12 cellular contexts compared by ENCODE assay signal in genomic region chr2:96618599-96619283, GRCh38. TPM values are rescaled to one million over a fixed set of nuclear protein-coding genes. Genes with fewer than 3 reads are reported as not detected.
DNase-seq lines count a peak whose midpoint lies in the region; ATAC-seq and TF ChIP-seq lines count a peak whose summit lies in the region.
"Had no signal": no experiment of that assay in that cellular context is flagged by ENCODE, and none has a peak within 500 bp of the region (broad histone marks: within the 10 kb centered on the region; RNA-seq: fewer than 3 reads in every experiment).

No MANE protein-coding gene starts in this region.

- H3K27ac ChIP-seq in brain microvascular endothelial cell (peak overlapping the region; percentile 31), right lobe of liver (peak overlapping the region; percentile 51 to 82 (median 71)), upper lobe of right lung (peak overlapping the region; percentile 61)
- H3K27ac ChIP-seq: neural progenitor cell had no signal

- peaks cover 4 to 19% of the 10 kb centered on the region in 2 donors for H3K36me3 Mint-ChIP-seq in activated T-cell treated with anti-CD3 and anti-CD28 coated beads, Interleukin-2, amount 50 U/mL, for 72 hours (ENCODE audit: insufficient read depth in 2 of 2)
- H3K36me3 Mint-ChIP-seq in activated T-cell treated with anti-CD3 and anti-CD28 coated beads, Interleukin-2, amount 50 U/mL, for 4 hours (ENCODE audit: insufficient read depth), result peaks cover 27% of the 10 kb centered on the region
- peaks cover 26% of the 10 kb centered on the region for H3K36me3 Mint-ChIP-seq in endothelial cell (ENCODE audit: low read depth, unreplicated experiment)

- 51% methylated on average over 8 of the region's 8 CpGs for WGBS in right lobe of liver (ENCODE audit: insufficient coverage, low coverage, low lambda C conversion rate, missing lambda C conversion rate)

- peak overlapping the region; percentile 1 for H3K27ac Mint-ChIP-seq in activated T-cell treated with anti-CD3 and anti-CD28 coated beads, Interleukin-2, amount 50 U/mL, for 72 hours
- no peak overlapping the region for H3K27ac Mint-ChIP-seq in endothelial cell (ENCODE audit: unreplicated experiment)
- H3K27ac Mint-ChIP-seq: neural progenitor cell; stimulated activated naive B cell treated with anti-CD40 and anti-IgM and Interleukin-4, amounts not matched to agents 10 μg/mL and 1 μg/mL and 100 μg/mL, for 72 hours had no signal

- peaks cover 29% of the 10 kb centered on the region for H3K4me1 Mint-ChIP-seq in activated T-cell treated with anti-CD3 and anti-CD28 coated beads, Interleukin-2, amount 50 U/mL, for 72 hours (ENCODE audit: low read depth)
- H3K4me1 Mint-ChIP-seq in activated T-cell treated with anti-CD3 and anti-CD28 coated beads, Interleukin-2, amount 50 U/mL, for 4 hours (ENCODE audit: low read depth), result peaks cover 21% of the 10 kb centered on the region
- H3K4me1 Mint-ChIP-seq in endothelial cell (ENCODE audit: unreplicated experiment), result no peaks in the 10 kb centered on the region

- peak; percentile 19 for TF ChIP-seq POLR2A in right lobe of liver (IDR thresholded peaks at IDR 0.05)

- intact Hi-C loops in right lobe of liver (cut with DNase I) (no loop called here), upper lobe of right lung (cut with DNase I) (no loop called here)

- peaks cover 0 to 38% (median 10%) of the 10 kb centered on the region in 4 donors for H3K4me1 ChIP-seq in right lobe of liver
- H3K4me1 ChIP-seq in upper lobe of right lung, result peaks cover 26% of the 10 kb centered on the region
- H3K4me1 ChIP-seq: neural progenitor cell had no signal

- no peak overlapping the region for H3K4me3 Mint-ChIP-seq in activated T-cell treated with anti-CD3 and anti-CD28 coated beads, Interleukin-2, amount 50 U/mL, for 72 hours
- H3K4me3 Mint-ChIP-seq in activated T-cell treated with anti-CD3 and anti-CD28 coated beads, Interleukin-2, amount 50 U/mL, for 4 hours, result no peak overlapping the region
- no peak overlapping the region for H3K4me3 Mint-ChIP-seq in endothelial cell (ENCODE audit: unreplicated experiment)
- H3K4me3 Mint-ChIP-seq: neural progenitor cell; stimulated activated naive B cell treated with anti-CD40 and anti-IgM and Interleukin-4, amounts not matched to agents 10 μg/mL and 1 μg/mL and 100 μg/mL, for 72 hours had no signal

- DNase-seq in activated T-cell treated with anti-CD3 and anti-CD28 coated beads, Interleukin-2, amount 50 U/mL, for 72 hours, result no peak
- DNase-seq in activated T-cell treated with anti-CD3 and anti-CD28 coated beads, Interleukin-2, amount 50 U/mL, for 4 hours, result no peak
- DNase-seq in brain microvascular endothelial cell, result no peak
- no peak for DNase-seq in right lobe of liver
- no peak for DNase-seq in upper lobe of right lung
- DNase-seq in GM19240 (ENCODE audit: insufficient read length, low spot score), result no peak
- no peak for DNase-seq in endothelial cell (ENCODE audit: low spot score)
- DNase-seq: amygdala; NCI-H526; stimulated activated naive B cell treated with anti-CD40 and anti-IgM and Interleukin-4, amounts not matched to agents 10 μg/mL and 1 μg/mL and 100 μg/mL, for 72 hours had no signal

- TF ChIP-seq CTCF in brain microvascular endothelial cell (IDR thresholded peaks at IDR 0.05; ENCODE audit: low read depth, low read length, missing control alignments), result no peak
- no peak for TF ChIP-seq CTCF in right lobe of liver (IDR thresholded peaks at IDR 0.05)
- no peak for TF ChIP-seq CTCF in upper lobe of right lung (IDR thresholded peaks at IDR 0.05)
- TF ChIP-seq CTCF in endothelial cell (IDR thresholded peaks at IDR 0.05; ENCODE audit: unreplicated experiment), result no peak

- H3K9me3 ChIP-seq in right lobe of liver, result no peaks in the 10 kb centered on the region
- H3K9me3 ChIP-seq in upper lobe of right lung, result no peaks in the 10 kb centered on the region

- no peak overlapping the region for H3K4me3 ChIP-seq in brain microvascular endothelial cell (ENCODE audit: low read depth, low read length)
- H3K4me3 ChIP-seq in right lobe of liver, result no peak overlapping the region
- H3K4me3 ChIP-seq in upper lobe of right lung, result no peak overlapping the region
- H3K4me3 ChIP-seq: neural progenitor cell had no signal

- no peak for ATAC-seq in activated T-cell treated with anti-CD3 and anti-CD28 coated beads, Interleukin-2, amount 50 U/mL, for 72 hours (replicated peaks in 1 of 2)
- ATAC-seq in activated T-cell treated with anti-CD3 and anti-CD28 coated beads, Interleukin-2, amount 50 U/mL, for 4 hours, result no peak
- peak; percentile 88 to 90 (median 90) for ATAC-seq in right lobe of liver
- peak; percentile 57 for ATAC-seq in upper lobe of right lung
- ATAC-seq in HG03095 (IDR thresholded peaks at IDR 0.05; ENCODE audit: unreplicated experiment), result no peak
- ATAC-seq: stimulated activated naive B cell treated with anti-CD40 and anti-IgM and Interleukin-4, amounts not matched to agents 10 μg/mL and 1 μg/mL and 100 μg/mL, for 72 hours had no signal

- H3K36me3 ChIP-seq in brain microvascular endothelial cell (replicated peaks), result peaks cover 16% of the 10 kb centered on the region
- H3K36me3 ChIP-seq in right lobe of liver, result peaks cover 0 to 12% (median 4%) of the 10 kb centered on the region in 4 donors
- peaks cover 30% of the 10 kb centered on the region for H3K36me3 ChIP-seq in upper lobe of right lung
- H3K36me3 ChIP-seq: neural progenitor cell had no signal

- in situ Hi-C loops in brain microvascular endothelial cell (cut with HindIII; ENCODE audit: low pct_ligation_motif_present, low sequenced_read_pairs), result no loop called here

- H3K27me3 Mint-ChIP-seq in activated T-cell treated with anti-CD3 and anti-CD28 coated beads, Interleukin-2, amount 50 U/mL, for 72 hours (ENCODE audit: low read depth), result no peaks in the 10 kb centered on the region
- H3K27me3 Mint-ChIP-seq in activated T-cell treated with anti-CD3 and anti-CD28 coated beads, Interleukin-2, amount 50 U/mL, for 4 hours (ENCODE audit: low read depth), result no peaks in the 10 kb centered on the region
- H3K27me3 Mint-ChIP-seq in endothelial cell (ENCODE audit: unreplicated experiment), result peaks cover 2% of the 10 kb centered on the region
- H3K27me3 Mint-ChIP-seq: stimulated activated naive B cell treated with anti-CD40 and anti-IgM and Interleukin-4, amounts not matched to agents 10 μg/mL and 1 μg/mL and 100 μg/mL, for 72 hours had no signal

- H3K9me3 Mint-ChIP-seq in activated T-cell treated with anti-CD3 and anti-CD28 coated beads, Interleukin-2, amount 50 U/mL, for 72 hours, result no peaks in the 10 kb centered on the region
- no peaks in the 10 kb centered on the region for H3K9me3 Mint-ChIP-seq in activated T-cell treated with anti-CD3 and anti-CD28 coated beads, Interleukin-2, amount 50 U/mL, for 4 hours
- no peaks in the 10 kb centered on the region for H3K9me3 Mint-ChIP-seq in endothelial cell (ENCODE audit: unreplicated experiment)
- H3K9me3 Mint-ChIP-seq: neural progenitor cell; stimulated activated naive B cell treated with anti-CD40 and anti-IgM and Interleukin-4, amounts not matched to agents 10 μg/mL and 1 μg/mL and 100 μg/mL, for 72 hours had no signal

- no peaks in the 10 kb centered on the region for H3K27me3 ChIP-seq in brain microvascular endothelial cell (replicated peaks)
- H3K27me3 ChIP-seq in right lobe of liver, result no peaks in the 10 kb centered on the region
- no peaks in the 10 kb centered on the region for H3K27me3 ChIP-seq in upper lobe of right lung
- H3K27me3 ChIP-seq: neural progenitor cell had no signal

RNA-seq across cellular contexts. Expression of gene KANSL3, which starts 19.4 kb away (rescaled TPM):
- total RNA-seq in activated T-cell treated with anti-CD3 and anti-CD28 coated beads, Interleukin-2, amount 50 U/mL, for 72 hours, result 10 to 100 TPM; 59.8 to 66.9 TPM
- total RNA-seq in activated T-cell treated with anti-CD3 and anti-CD28 coated beads, Interleukin-2, amount 50 U/mL, for 4 hours, result 10 to 100 TPM; 29.1 to 32.3 (median 31.3) TPM
- 10 to 100 TPM; 17.3 to 29.3 (median 21.6) TPM for total RNA-seq in right lobe of liver
- total RNA-seq in upper lobe of right lung, result 50.1 TPM
- 36.3 TPM for total RNA-seq in endothelial cell (ENCODE audit: unreplicated experiment)

RNA-seq across cellular contexts. Expression of gene FER1L5, which starts 23.8 kb away (rescaled TPM):
- not detected for total RNA-seq in activated T-cell treated with anti-CD3 and anti-CD28 coated beads, Interleukin-2, amount 50 U/mL, for 72 hours
- total RNA-seq in activated T-cell treated with anti-CD3 and anti-CD28 coated beads, Interleukin-2, amount 50 U/mL, for 4 hours, result not detected
- total RNA-seq in right lobe of liver (not detected), upper lobe of right lung (0.14 TPM), endothelial cell (ENCODE audit: unreplicated experiment) (1.0 TPM)

Comparison
In these comparisons a context has a peak if more than half of its experiments do, and no peak if none do; other contexts are left out.
1. ATAC-seq: peak in right lobe of liver (4 of 4) and upper lobe of right lung (single experiment); none in activated T-cell treated with anti-CD3 and anti-CD28 coated beads, Interleukin-2, amount 50 U/mL, for 72 hours (0 of 2), activated T-cell treated with anti-CD3 and anti-CD28 coated beads, Interleukin-2, amount 50 U/mL, for 4 hours (0 of 2) and HG03095 (single experiment).
2. Peak in every context shown above with its lines, with median percentiles within 50 percentile points of each other: H3K27ac ChIP-seq.